ENCODE assay signal across 19 cellular contexts in genomic region chr19:32367063-32367462, GRCh38.
"Had no signal": no experiment of that assay in that cellular context is flagged by ENCODE, and none has a peak within 500 bp of the region (broad histone marks: within the 10 kb centered on the region; RNA-seq: fewer than 3 reads in every experiment).

No MANE protein-coding gene starts in this region.

- ATAC-seq: esophagus mucosa; naive thymus-derived CD4-positive, alpha-beta T cell; right cardiac atrium had no signal

- H3K4me3 ChIP-seq: coronary artery, dorsolateral prefrontal cortex, heart left ventricle, suprapubic skin, tibial artery, upper lobe of left lung, uterus had no signal

- H3K36me3 ChIP-seq: uterus had no signal

- H3K9me3 ChIP-seq: heart left ventricle, suprapubic skin, tibial artery, upper lobe of left lung, uterus had no signal

- H3K9me3 Mint-ChIP-seq: naive thymus-derived CD4-positive, alpha-beta T cell; neural crest cell had no signal

- H3K4me1 Mint-ChIP-seq: neural crest cell had no signal

- H3K27ac ChIP-seq: suprapubic skin, tibial artery, upper lobe of left lung, uterus had no signal

- DNase-seq: dorsolateral prefrontal cortex; effector CD8-positive, alpha-beta T cell; heart left ventricle; hippocampal formation; mammary epithelial cell; naive thymus-derived CD4-positive, alpha-beta T cell; right cardiac atrium; small intestine; stimulated activated CD4-positive, alpha-beta T cell treated with anti-CD3 and anti-CD28 coated beads, Interleukin-12 subunit alpha, Interleukin-12 subunit beta, amount 100 ng/mL, for 4 hours; stimulated activated naive CD4-positive, alpha-beta T cell treated with Interleukin-2 at 50 U/mL for 16 hours; tibial artery; upper lobe of left lung; uterus had no signal

- H3K4me1 ChIP-seq: uterus had no signal

- FAIRE-seq: endometrium, frontal cortex, small intestine had no signal

- H3K4me3 Mint-ChIP-seq: neural crest cell had no signal
